Comparison of ENCODE assay signal across 14 cellular contexts in the genomic region with DNA sequence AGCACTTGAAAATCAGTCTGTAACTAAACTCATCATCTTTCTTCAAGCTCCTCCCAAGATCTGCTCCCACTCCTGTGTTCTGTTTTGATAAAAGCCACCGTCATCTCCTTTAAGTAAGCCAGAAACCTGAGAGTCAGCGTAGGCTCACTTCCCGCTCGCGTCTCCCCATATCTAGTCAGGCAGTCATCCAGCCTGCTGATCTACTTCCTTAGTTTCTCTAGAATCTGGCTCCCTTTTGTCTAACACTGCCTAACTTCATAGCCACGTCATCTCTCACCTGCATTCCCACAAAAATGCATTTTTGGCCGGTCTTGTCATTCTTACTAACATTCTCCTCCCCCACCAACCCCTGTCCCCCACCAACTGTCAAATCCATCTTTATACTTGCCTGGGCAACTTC. TPM values are rescaled to one million over a fixed set of nuclear protein-coding genes. Genes with fewer than 3 reads are reported as not detected.
DNase-seq lines count a peak whose midpoint lies in the region; ATAC-seq and TF ChIP-seq lines count a peak whose summit lies in the region.
"Had no signal": no experiment of that assay in that cellular context is flagged by ENCODE, and none has a peak within 500 bp of the region (broad histone marks: within the 10 kb centered on the region; RNA-seq: fewer than 3 reads in every experiment).

No MANE protein-coding gene starts in this region.

- H3K36me3 ChIP-seq in heart left ventricle (no peaks in the 10 kb centered on the region), upper lobe of right lung (no peaks in the 10 kb centered on the region)
- H3K36me3 ChIP-seq: lower lobe of right lung, uterus had no signal

- H3K27me3 ChIP-seq in heart left ventricle: no peaks in the 10 kb centered on the region
- H3K27me3 ChIP-seq in right cardiac atrium (ENCODE audit: control insufficient read depth, insufficient read depth): no peaks in the 10 kb centered on the region
- no peaks in the 10 kb centered on the region for H3K27me3 ChIP-seq in upper lobe of right lung
- H3K27me3 ChIP-seq: uterus had no signal

- ATAC-seq in heart left ventricle (peak in 1 of 4 donors; percentile 66), Right ventricle myocardium inferior (no peak), right cardiac atrium (peak in 1 of 2 donors; percentile 66), upper lobe of right lung (peak; percentile 7)
- ATAC-seq: activated naive CD8-positive, alpha-beta T cell treated with anti-CD3 and anti-CD28 coated beads, Interleukin-2, amount 50 U/mL, for 24 hours; lower lobe of right lung had no signal

- 50 to 66% (median 60%) methylated on average over 7 of the region's 7 CpGs for WGBS in heart left ventricle, 4 donors
- WGBS in right cardiac atrium: 60% methylated on average over 7 of the region's 7 CpGs

- no peak for TF ChIP-seq CTCF in heart left ventricle (IDR thresholded peaks at IDR 0.05)
- TF ChIP-seq CTCF in upper lobe of right lung (IDR thresholded peaks at IDR 0.05): no peak

- H3K4me1 ChIP-seq in heart left ventricle (peaks cover 4 to 55% (median 33%) of the 10 kb centered on the region in 12 donors), right cardiac atrium (ENCODE audit: control insufficient read depth, insufficient read depth, low read length) (no peaks in the 10 kb centered on the region), upper lobe of right lung (peaks cover 38% of the 10 kb centered on the region)

- TF ChIP-seq POLR2A in heart left ventricle (IDR thresholded peaks at IDR 0.05): no peak

- no peaks in the 10 kb centered on the region for H3K9me3 ChIP-seq in heart left ventricle
- H3K9me3 ChIP-seq in right cardiac atrium (ENCODE audit: control insufficient read depth, low read length): no peaks in the 10 kb centered on the region
- H3K9me3 ChIP-seq in upper lobe of right lung: no peaks in the 10 kb centered on the region
- H3K9me3 ChIP-seq: lower lobe of right lung, uterus had no signal

- H3K27ac ChIP-seq in heart left ventricle: peak overlapping the region in 9 of 12 donors; percentile 17 to 77 (median 59)
- H3K27ac ChIP-seq in right cardiac atrium (ENCODE audit: low read length): no peak overlapping the region
- peak overlapping the region; percentile 7 for H3K27ac ChIP-seq in upper lobe of right lung
- H3K27ac ChIP-seq: lower lobe of right lung, uterus had no signal

- H3K4me3 ChIP-seq in heart left ventricle: no peak overlapping the region
- no peak overlapping the region for H3K4me3 ChIP-seq in right cardiac atrium (ENCODE audit: low read length)
- H3K4me3 ChIP-seq in upper lobe of right lung: no peak overlapping the region
- H3K4me3 ChIP-seq: lower lobe of right lung, uterus had no signal

- peak in 3 of 5 donors; percentile 32 to 62 (median 54) for DNase-seq in heart left ventricle
- no peak for DNase-seq in Right ventricle myocardium inferior (ENCODE audit: missing footprints)
- peak; percentile 65 for DNase-seq in amniotic epithelial cell (ENCODE audit: low read depth)
- DNase-seq in right cardiac atrium: peak in 2 of 3 donors; percentile 23 to 67
- DNase-seq in upper lobe of right lung: no peak
- DNase-seq in effector CD8-positive, alpha-beta T cell (lab: John Stamatoyannopoulos, UW): no peak
- DNase-seq in anterior cingulate cortex (lab: John Stamatoyannopoulos, UW): no peak
- DNase-seq in NCI-H1694 treated with DMSO at 0.1 percent for 48 hours (lab: John Stamatoyannopoulos, UW): no peak
- DNase-seq: activated naive CD8-positive, alpha-beta T cell treated with anti-CD3 and anti-CD28 coated beads, Interleukin-2, amount 50 U/mL, for 24 hours; lower lobe of right lung; MV-4-11; NCI-H524 treated with DMSO at 0.1 percent for 48 hours; stimulated activated CD8-positive, alpha-beta memory T cell treated with anti-CD3 and anti-CD28 coated beads, Interleukin-4, amount 100 ng/mL, for 48 hours had no signal

- intact Hi-C loops in heart left ventricle (cut with DNase I): loop anchor here in 2 of 10 donors (5.0 kb wide), 2 partner anchors 39 to 49 kb away; no protein-coding TSS in a partner anchor
- intact Hi-C loops in Right ventricle myocardium inferior (cut with DNase I): loop anchor here (5.0 kb wide), 1 partner anchor 39 kb away; no protein-coding TSS in a partner anchor
- intact Hi-C loops in right cardiac atrium (cut with DNase I): loop anchor here in 1 of 4 donors (10.0 kb wide), 1 partner anchor 54 kb away; no protein-coding TSS in a partner anchor
- intact Hi-C loops in upper lobe of right lung (cut with DNase I): no loop called here

RNA-seq across cellular contexts. Expression of a gene that starts 3.0 kb away (rescaled TPM):
- total RNA-seq in heart left ventricle (100 to 1,000 TPM in 4 of 9 donors, 10 to 100 TPM in 5; 56.0 to 139 (median 92.0) TPM), Right ventricle myocardium inferior (110 TPM), right cardiac atrium (10 to 100 TPM; 37.9 to 56.3 (median 49.1) TPM), upper lobe of right lung (131 TPM)
- polyA plus RNA-seq in heart left ventricle (10 to 100 TPM; 29.1 to 29.5 TPM), right cardiac atrium (23.8 TPM)

Comparison
In these comparisons a context has a peak if more than half of its experiments do, and no peak if none do; other contexts are left out.
1. DNase-seq: peak in heart left ventricle (3 of 5), amniotic epithelial cell (single experiment) and right cardiac atrium (2 of 3); none in Right ventricle myocardium inferior (single experiment), upper lobe of right lung (single experiment), effector CD8-positive, alpha-beta T cell (single experiment), anterior cingulate cortex (0 of 58) and NCI-H1694 treated with DMSO at 0.1 percent for 48 hours (single experiment).